ENCODE assay signal across 1 cellular context in genomic region chr19:17968376-17968775, GRCh38.
TF ChIP-seq lines count a peak whose summit lies in the region.

No MANE protein-coding gene starts in this region.

TF ChIP-seq in H1, 55 proteins besides CTCF, POLR2A, EP300 and RAD21 (continued from another document):
- TF ChIP-seq NRF1 (IDR thresholded peaks at IDR 0.05; ENCODE audit: low read depth, low read length), result no peak
- no peak for TF ChIP-seq MAFK (IDR thresholded peaks at IDR 0.05; ENCODE audit: low read depth, low read length)
- no peak for TF ChIP-seq KDM4A (IDR thresholded peaks at IDR 0.05; ENCODE audit: low read depth, low read length, severe bottlenecking)
- TF ChIP-seq SIX5 (IDR thresholded peaks at IDR 0.05; ENCODE audit: low read depth, low read length), result no peak
- no peak for TF ChIP-seq GTF2F1 (IDR thresholded peaks at IDR 0.05; ENCODE audit: borderline replicate concordance, low read depth, low read length)
- TF ChIP-seq ZNF274 (IDR thresholded peaks at IDR 0.05; ENCODE audit: borderline replicate concordance, extremely low read depth, low read length), result no peak
- no peak for TF ChIP-seq TEAD4 (IDR thresholded peaks at IDR 0.05; ENCODE audit: low read depth, low read length)
- no peak for TF ChIP-seq KDM1A (IDR thresholded peaks at IDR 0.05; ENCODE audit: borderline replicate concordance, low read length)
- TF ChIP-seq CHD2 (IDR thresholded peaks at IDR 0.05; ENCODE audit: low read length), result no peak
- TF ChIP-seq, protein P1, sequence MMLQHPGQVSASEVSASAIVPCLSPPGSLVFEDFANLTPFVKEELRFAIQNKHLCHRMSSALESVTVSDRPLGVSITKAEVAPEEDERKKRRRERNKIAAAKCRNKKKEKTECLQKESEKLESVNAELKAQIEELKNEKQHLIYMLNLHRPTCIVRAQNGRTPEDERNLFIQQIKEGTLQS (IDR thresholded peaks at IDR 0.05; ENCODE audit: insufficient read depth, low read depth, low read length), result no peak
- TF ChIP-seq ATF2 (IDR thresholded peaks at IDR 0.05; ENCODE audit: low read length), result no peak
- TF ChIP-seq, protein P2, sequence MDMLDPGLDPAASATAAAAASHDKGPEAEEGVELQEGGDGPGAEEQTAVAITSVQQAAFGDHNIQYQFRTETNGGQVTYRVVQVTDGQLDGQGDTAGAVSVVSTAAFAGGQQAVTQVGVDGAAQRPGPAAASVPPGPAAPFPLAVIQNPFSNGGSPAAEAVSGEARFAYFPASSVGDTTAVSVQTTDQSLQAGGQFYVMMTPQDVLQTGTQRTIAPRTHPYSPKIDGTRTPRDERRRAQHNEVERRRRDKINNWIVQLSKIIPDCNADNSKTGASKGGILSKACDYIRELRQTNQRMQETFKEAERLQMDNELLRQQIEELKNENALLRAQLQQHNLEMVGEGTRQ (IDR thresholded peaks at IDR 0.05; ENCODE audit: low read length), result no peak
- no peak for TF ChIP-seq CBX8 (IDR thresholded peaks at IDR 0.05; ENCODE audit: borderline replicate concordance, low read depth, low read length)
TF ChIP-seq in H1: peak in this region for 0.
